Comparison of ENCODE assay signal across 1 cellular context in the genomic region with DNA sequence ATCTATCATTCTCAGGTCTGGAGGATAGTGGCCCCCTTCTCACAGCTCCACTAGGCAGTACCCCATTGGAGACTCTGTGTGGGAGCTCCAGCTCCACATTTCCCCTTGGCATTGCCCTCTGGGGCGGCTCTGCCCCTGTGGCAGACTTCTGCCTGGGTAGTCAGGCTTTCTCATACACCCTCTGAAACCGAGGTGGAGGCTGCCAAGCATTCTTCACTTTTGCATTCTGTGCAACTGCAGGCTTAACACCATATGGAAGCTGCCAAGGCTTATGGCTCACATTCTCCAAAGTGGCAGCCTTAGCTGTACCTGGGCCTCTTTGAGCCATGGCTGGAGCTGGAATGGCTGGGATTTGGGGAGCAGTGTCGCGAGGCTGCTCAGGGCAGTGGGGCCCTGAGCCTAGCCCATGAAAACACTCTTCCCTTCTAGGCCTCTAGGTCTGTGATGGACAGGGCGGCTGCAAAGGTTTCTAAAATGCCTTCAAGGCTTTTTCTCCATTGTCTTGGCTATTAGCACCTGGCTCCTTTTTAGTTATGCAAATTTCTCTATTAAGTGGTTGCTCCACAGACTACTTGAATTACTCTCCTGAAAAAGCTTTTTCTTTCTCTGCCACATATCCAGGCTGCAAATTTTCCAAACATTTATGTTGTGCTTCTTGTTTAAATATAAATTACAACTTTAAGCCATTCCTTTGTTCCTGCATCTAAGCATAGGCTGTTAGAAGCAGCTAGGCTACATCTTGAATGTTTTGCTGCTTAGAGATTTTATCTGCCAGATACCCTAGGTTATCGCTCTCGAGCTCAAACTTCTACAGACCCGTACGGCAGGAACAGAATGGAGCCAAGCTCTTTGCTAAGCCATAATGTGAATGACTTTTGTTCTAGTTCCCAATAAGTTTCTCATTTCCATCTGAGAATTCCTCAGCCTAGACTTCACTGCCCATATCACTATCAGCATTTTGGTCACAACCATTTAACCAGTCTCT.
A peak's percentile ranks its signal among the peaks of the same experiment; 100 is the strongest.
TF ChIP-seq lines count a peak whose summit lies in the region.

No MANE protein-coding gene starts in this region.

TF ChIP-seq in GM23338, 12 proteins besides CTCF, POLR2A, EP300 and RAD21:
- TF ChIP-seq ZNF462 (CRISPR knock-in tag; IDR thresholded peaks at IDR 0.05), result peak; percentile 73
- no peak for TF ChIP-seq ETS1 (IDR thresholded peaks at IDR 0.05)
- peak; percentile 79 for TF ChIP-seq NANOG (IDR thresholded peaks at IDR 0.05; ENCODE audit: borderline replicate concordance)
- no peak for TF ChIP-seq JUNB (IDR thresholded peaks at IDR 0.05; ENCODE audit: unreplicated experiment)
- 0 out of 2 replicates have a peak, but pooled peaks have one; percentile 2 for TF ChIP-seq ZNF331 (CRISPR knock-in tag; IDR thresholded peaks at IDR 0.05; ENCODE audit: low read depth)
- peak; percentile 69; the same call in 1 of the 2 replicates for TF ChIP-seq ZNF114 (CRISPR knock-in tag; IDR thresholded peaks at IDR 0.05)
TF ChIP-seq in GM23338: peak in this region for 4.
